In genomic region chr10:48464871-48465736, GRCh38 we compare ENCODE assay signal across 14 cellular contexts.
DNase-seq lines count a peak whose midpoint lies in the region; ATAC-seq, FAIRE-seq and TF ChIP-seq lines count a peak whose summit lies in the region.
"Had no signal": no experiment of that assay in that cellular context is flagged by ENCODE, and none has a peak within 500 bp of the region (broad histone marks: within the 10 kb centered on the region; RNA-seq: fewer than 3 reads in every experiment).

No MANE protein-coding gene starts in this region.

- no peak for TF ChIP-seq CTCF in thoracic aorta (IDR thresholded peaks at IDR 0.05)

- CTCF ChIA-PET in activated CD4-positive, alpha-beta memory T cell treated with anti-CD3 and anti-CD28 coated beads for 36 hours (lab: Charles Lee): no interaction called here
- CTCF ChIA-PET in activated CD4-positive, alpha-beta memory T cell treated with anti-CD3 and anti-CD28 coated beads, Interleukin-2, amount 10 ng/mL, durations not matched to agents 7 days and 5 days (lab: Charles Lee): no interaction called here

- intact Hi-C loops in activated CD4-positive, alpha-beta memory T cell treated with anti-CD3 and anti-CD28 coated beads for 36 hours (cut with micrococcal nuclease): no loop called here

- WGBS in small intestine, 3 donors: 80 to 82% (median 80%) methylated on average over 27 of the region's 27 CpGs

- H3K27ac ChIP-seq in thoracic aorta (no peak overlapping the region), small intestine (ENCODE audit: low read depth in 1 of 2, low read length in 1 of 2) (no peak overlapping the region)
- H3K27ac ChIP-seq: PC-9 had no signal

- H3K4me1 Mint-ChIP-seq in activated CD4-positive, alpha-beta memory T cell treated with anti-CD3 and anti-CD28 coated beads for 36 hours (ENCODE audit: low read depth): no peaks in the 10 kb centered on the region
- H3K4me1 Mint-ChIP-seq in activated CD4-positive, alpha-beta memory T cell treated with anti-CD3 and anti-CD28 coated beads, Interleukin-2, amount 10 ng/mL, durations not matched to agents 7 days and 5 days: peaks cover 2% of the 10 kb centered on the region

- no peak overlapping the region for H3K27ac Mint-ChIP-seq in activated CD4-positive, alpha-beta memory T cell treated with anti-CD3 and anti-CD28 coated beads for 36 hours
- no peak overlapping the region for H3K27ac Mint-ChIP-seq in activated CD4-positive, alpha-beta memory T cell treated with anti-CD3 and anti-CD28 coated beads, Interleukin-2, amount 10 ng/mL, durations not matched to agents 7 days and 5 days
- H3K27ac Mint-ChIP-seq: activated T-helper 2 cell treated with anti-CD3 and anti-CD28 coated beads, Interferon-gamma antibody, Interleukin-2, Interleukin-4, amounts not matched to agents 10 μg/mL and 5 μg/mL and 100 μg/mL, durations not matched to agents 14 hours and 24 hours and 36 hours had no signal

- H3K4me3 ChIP-seq in thoracic aorta: peak overlapping the region; percentile 59
- no peak overlapping the region for H3K4me3 ChIP-seq in small intestine (ENCODE audit: low read depth in 1 of 2, low read length in 2 of 2)
- H3K4me3 ChIP-seq: PC-9 had no signal

- H3K36me3 ChIP-seq in thoracic aorta: no peaks in the 10 kb centered on the region
- H3K36me3 ChIP-seq in small intestine (ENCODE audit: control insufficient read depth in 2 of 2, insufficient read depth in 2 of 2, low read length in 2 of 2): no peaks in the 10 kb centered on the region

- H3K4me1 ChIP-seq in thoracic aorta (ENCODE audit: control insufficient read depth in 1 of 2, low read depth in 2 of 2): peaks cover 6 to 34% of the 10 kb centered on the region in 2 donors
- H3K4me1 ChIP-seq in small intestine (ENCODE audit: control insufficient read depth in 2 of 2, insufficient read depth in 1 of 2, low read depth in 1 of 2, low read length in 1 of 2): no peaks in the 10 kb centered on the region

- no peaks in the 10 kb centered on the region for H3K27me3 Mint-ChIP-seq in activated CD4-positive, alpha-beta memory T cell treated with anti-CD3 and anti-CD28 coated beads for 36 hours
- H3K27me3 Mint-ChIP-seq in activated CD4-positive, alpha-beta memory T cell treated with anti-CD3 and anti-CD28 coated beads, Interleukin-2, amount 10 ng/mL, durations not matched to agents 7 days and 5 days: no peaks in the 10 kb centered on the region

- POLR2A ChIA-PET in activated CD4-positive, alpha-beta memory T cell treated with anti-CD3 and anti-CD28 coated beads for 36 hours (lab: Charles Lee): no interaction called here
- POLR2A ChIA-PET in activated CD4-positive, alpha-beta memory T cell treated with anti-CD3 and anti-CD28 coated beads, Interleukin-2, amount 10 ng/mL, durations not matched to agents 7 days and 5 days (lab: Charles Lee): no interaction called here

- H3K4me3 Mint-ChIP-seq in activated CD4-positive, alpha-beta memory T cell treated with anti-CD3 and anti-CD28 coated beads for 36 hours: no peak overlapping the region
- no peak overlapping the region for H3K4me3 Mint-ChIP-seq in activated CD4-positive, alpha-beta memory T cell treated with anti-CD3 and anti-CD28 coated beads, Interleukin-2, amount 10 ng/mL, durations not matched to agents 7 days and 5 days

- H3K9me3 ChIP-seq in thoracic aorta (no peaks in the 10 kb centered on the region), small intestine (ENCODE audit: control insufficient read depth, low read depth) (no peaks in the 10 kb centered on the region)

- DNase-seq in activated CD4-positive, alpha-beta memory T cell treated with anti-CD3 and anti-CD28 coated beads for 36 hours: peak; percentile 7
- no peak for DNase-seq in activated CD4-positive, alpha-beta memory T cell treated with anti-CD3 and anti-CD28 coated beads, Interleukin-2, amount 10 ng/mL, durations not matched to agents 7 days and 5 days
- DNase-seq in ecto neural progenitor cell (ENCODE audit: low spot score) (peak; percentile 49), mesenteric fat pad (ENCODE audit: low spot score) (peak; percentile 86), thoracic aorta (ENCODE audit: low spot score) (no peak), small intestine (no peak), RPMI8226 (no peak)
- DNase-seq: NCI-H1930; PC-9; stimulated activated naive CD4-positive, alpha-beta T cell had no signal

- no peaks in the 10 kb centered on the region for H3K9me3 Mint-ChIP-seq in activated CD4-positive, alpha-beta memory T cell treated with anti-CD3 and anti-CD28 coated beads for 36 hours
- no peaks in the 10 kb centered on the region for H3K9me3 Mint-ChIP-seq in activated CD4-positive, alpha-beta memory T cell treated with anti-CD3 and anti-CD28 coated beads, Interleukin-2, amount 10 ng/mL, durations not matched to agents 7 days and 5 days
- H3K9me3 Mint-ChIP-seq: activated T-helper 2 cell treated with anti-CD3 and anti-CD28 coated beads, Interferon-gamma antibody, Interleukin-2, Interleukin-4, amounts not matched to agents 10 μg/mL and 5 μg/mL and 100 μg/mL, durations not matched to agents 14 hours and 24 hours and 36 hours had no signal

- H3K27me3 ChIP-seq in thoracic aorta (replicated peaks; ENCODE audit: insufficient read depth): no peaks in the 10 kb centered on the region
- no peaks in the 10 kb centered on the region for H3K27me3 ChIP-seq in small intestine (ENCODE audit: control insufficient read depth in 2 of 2, insufficient read depth in 2 of 2, low read length in 2 of 2)

- no peaks in the 10 kb centered on the region for H3K36me3 Mint-ChIP-seq in activated CD4-positive, alpha-beta memory T cell treated with anti-CD3 and anti-CD28 coated beads for 36 hours
- no peaks in the 10 kb centered on the region for H3K36me3 Mint-ChIP-seq in activated CD4-positive, alpha-beta memory T cell treated with anti-CD3 and anti-CD28 coated beads, Interleukin-2, amount 10 ng/mL, durations not matched to agents 7 days and 5 days (ENCODE audit: low read depth)

- ATAC-seq in thoracic aorta (ENCODE audit: insufficient number of reproducible peaks, low FRiP score, low read depth): no peak
- no peak for ATAC-seq in GM18517 (IDR thresholded peaks at IDR 0.05; ENCODE audit: unreplicated experiment)

- no peak for FAIRE-seq in small intestine (lab: Jason Lieb, UNC)
- FAIRE-seq: GM18507, TTC549 had no signal

Comparison
In these comparisons a context has a peak if more than half of its experiments do, and no peak if none do; other contexts are left out.
1. DNase-seq: peak in activated CD4-positive, alpha-beta memory T cell treated with anti-CD3 and anti-CD28 coated beads for 36 hours (single experiment), ecto neural progenitor cell (single experiment) and mesenteric fat pad (single experiment); none in activated CD4-positive, alpha-beta memory T cell treated with anti-CD3 and anti-CD28 coated beads, Interleukin-2, amount 10 ng/mL, durations not matched to agents 7 days and 5 days (single experiment), thoracic aorta (single experiment), small intestine (single experiment) and RPMI8226 (single experiment).